Comparison of ENCODE assay signal across 16 cellular contexts in the genomic region with DNA sequence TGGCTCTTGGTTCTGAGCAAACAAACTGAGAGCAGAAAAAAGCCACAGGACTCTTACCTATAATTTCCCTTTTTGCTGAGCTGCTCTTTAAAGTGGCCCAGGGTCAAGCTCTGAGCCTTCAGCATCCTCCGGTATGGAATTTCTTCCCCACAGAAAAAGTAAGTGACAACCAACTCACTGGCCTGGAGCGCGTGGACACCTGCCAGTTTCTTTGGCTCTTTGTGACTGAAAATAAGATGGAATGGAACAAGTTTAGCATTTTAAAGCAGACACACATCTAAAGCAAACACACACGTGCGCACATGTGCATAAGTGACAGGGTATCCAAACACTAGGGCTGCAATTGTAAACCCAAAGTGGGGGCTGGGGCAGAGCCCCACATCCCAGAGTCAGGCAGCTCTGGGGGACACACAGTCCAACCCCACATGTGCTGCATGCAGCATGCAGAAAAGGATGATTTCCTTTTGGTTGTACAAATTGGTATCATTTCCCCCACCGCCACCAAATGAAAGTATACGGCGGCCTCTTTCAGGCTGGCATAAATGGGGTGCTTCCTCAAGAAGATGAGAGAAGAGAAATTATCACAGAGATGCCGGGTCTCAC.
"Had no signal": no experiment of that assay in that cellular context is flagged by ENCODE, and none has a peak within 500 bp of the region (broad histone marks: within the 10 kb centered on the region; RNA-seq: fewer than 3 reads in every experiment).

No MANE protein-coding gene starts in this region.

- H3K36me3 ChIP-seq: ovary had no signal

- ATAC-seq: activated CD8-positive, alpha-beta memory T cell treated with anti-CD3 and anti-CD28 coated beads, Interleukin-2, amount 10 ng/mL, durations not matched to agents 7 days and 5 days; activated T-cell treated with anti-CD3 and anti-CD28 coated beads, Interleukin-2, amount 50 U/mL, for 72 hours; mucosa of descending colon had no signal

- H3K27me3 ChIP-seq: gastrocnemius medialis, ovary, transverse colon had no signal

- H3K36me3 Mint-ChIP-seq: activated CD8-positive, alpha-beta memory T cell treated with anti-CD3 and anti-CD28 coated beads, Interleukin-2, amount 10 ng/mL, durations not matched to agents 7 days and 5 days had no signal

- H3K4me3 ChIP-seq: coronary artery, gastrocnemius medialis, lung, mucosa of descending colon, ovary, transverse colon had no signal

- DNase-seq: activated B cell treated with CpG ODN at 0.5 μM for 24 hours; activated CD8-positive, alpha-beta memory T cell treated with anti-CD3 and anti-CD28 coated beads, Interleukin-2, amount 10 ng/mL, durations not matched to agents 7 days and 5 days; activated naive CD4-positive, alpha-beta T cell; activated T-cell treated with anti-CD3 and anti-CD28 coated beads, Interleukin-2, amount 50 U/mL, for 72 hours; central memory CD4-positive, alpha-beta T cell; effector CD4-positive, alpha-beta T cell; gastrocnemius medialis; kidney glomerular epithelial cell; mucosa of descending colon; ovary; retina; Right ventricle myocardium superior; SK-N-SH; transverse colon had no signal

- H3K27ac Mint-ChIP-seq: activated B cell treated with CpG ODN at 0.5 μM for 24 hours; activated CD8-positive, alpha-beta memory T cell treated with anti-CD3 and anti-CD28 coated beads, Interleukin-2, amount 10 ng/mL, durations not matched to agents 7 days and 5 days; activated T-cell treated with anti-CD3 and anti-CD28 coated beads, Interleukin-2, amount 50 U/mL, for 72 hours had no signal

- H3K4me2 ChIP-seq: SK-N-SH had no signal

- H3K27ac ChIP-seq: coronary artery had no signal

- H3K9me3 Mint-ChIP-seq: activated B cell treated with CpG ODN at 0.5 μM for 24 hours; activated T-cell treated with anti-CD3 and anti-CD28 coated beads, Interleukin-2, amount 50 U/mL, for 72 hours had no signal

- H3K4me1 Mint-ChIP-seq: activated B cell treated with CpG ODN at 0.5 μM for 24 hours; activated CD8-positive, alpha-beta memory T cell treated with anti-CD3 and anti-CD28 coated beads, Interleukin-2, amount 10 ng/mL, durations not matched to agents 7 days and 5 days had no signal

- H3K4me3 Mint-ChIP-seq: activated B cell treated with CpG ODN at 0.5 μM for 24 hours; activated CD8-positive, alpha-beta memory T cell treated with anti-CD3 and anti-CD28 coated beads, Interleukin-2, amount 10 ng/mL, durations not matched to agents 7 days and 5 days; activated T-cell treated with anti-CD3 and anti-CD28 coated beads, Interleukin-2, amount 50 U/mL, for 72 hours had no signal

- H3K27me3 Mint-ChIP-seq: activated B cell treated with CpG ODN at 0.5 μM for 24 hours had no signal

- H3K9me3 ChIP-seq: gastrocnemius medialis, mucosa of descending colon, ovary, SK-N-SH, transverse colon had no signal
